ENCODE assay signal across 14 cellular contexts in genomic region chr11:122663056-122663740, GRCh38. TPM values are rescaled to one million over a fixed set of nuclear protein-coding genes. Genes with fewer than 3 reads are reported as not detected.
DNase-seq lines count a peak whose midpoint lies in the region; ATAC-seq and TF ChIP-seq lines count a peak whose summit lies in the region.
"Had no signal": no experiment of that assay in that cellular context is flagged by ENCODE, and none has a peak within 500 bp of the region (broad histone marks: within the 10 kb centered on the region; RNA-seq: fewer than 3 reads in every experiment).

No MANE protein-coding gene starts in this region.

- H3K4me1 ChIP-seq in BLaER1, result peaks cover 100% of the 10 kb centered on the region
- H3K4me1 ChIP-seq in CD8-positive, alpha-beta memory T cell (ENCODE audit: insufficient read depth, low read length), result peaks cover 55% of the 10 kb centered on the region

- peaks cover 6% of the 10 kb centered on the region; the same call in 1 of the 2 replicates for H3K9me3 ChIP-seq in BLaER1
- no peaks in the 10 kb centered on the region for H3K9me3 ChIP-seq in CD8-positive, alpha-beta memory T cell (ENCODE audit: low read length)
- H3K9me3 ChIP-seq: A549, SJSA1 had no signal

- H3K4me1 Mint-ChIP-seq in CD8-positive, alpha-beta memory T cell, result peaks cover 61 to 86% (median 72%) of the 10 kb centered on the region in 3 donors
- H3K4me1 Mint-ChIP-seq in dendritic cell treated with granulocyte-macrophage colony-stimulating factor and Interleukin-4, amounts not matched to agents 40 ng/mL and 50 ng/mL, for 4 days (ENCODE audit: low read depth), result peaks cover 73% of the 10 kb centered on the region
- H3K4me1 Mint-ChIP-seq in osteocyte (ENCODE audit: unreplicated experiment), result peaks cover 87% of the 10 kb centered on the region
- peaks cover 10% of the 10 kb centered on the region for H3K4me1 Mint-ChIP-seq in type B pancreatic cell (ENCODE audit: unreplicated experiment)

- CTCF ChIA-PET in CD8-positive, alpha-beta memory T cell (lab: Charles Lee), result interaction anchor here (1.0 to 5.0 kb wide), 7 partner anchors 8 to 118 kb away, joined by 3 to 23 read pairs (median 4); partner anchors contain the start of gene UBASH3B

- TF ChIP-seq CTCF in osteocyte (IDR thresholded peaks at IDR 0.05) (no peak), type B pancreatic cell (conservative IDR thresholded peaks at IDR 0.05) (no peak)

- peaks cover 88% of the 10 kb centered on the region for H3K36me3 ChIP-seq in BLaER1
- H3K36me3 ChIP-seq in CD8-positive, alpha-beta memory T cell (ENCODE audit: insufficient read depth, low read length), result no peaks in the 10 kb centered on the region
- H3K36me3 ChIP-seq: SJSA1 had no signal

- no peak overlapping the region for H3K4me3 Mint-ChIP-seq in CD8-positive, alpha-beta memory T cell
- H3K4me3 Mint-ChIP-seq in dendritic cell treated with granulocyte-macrophage colony-stimulating factor and Interleukin-4, amounts not matched to agents 40 ng/mL and 50 ng/mL, for 4 days, result no peak overlapping the region
- H3K4me3 Mint-ChIP-seq in osteocyte (ENCODE audit: unreplicated experiment) (no peak overlapping the region), type B pancreatic cell (no peak overlapping the region)

- H3K27ac ChIP-seq in BLaER1, result peak overlapping the region; percentile 96
- H3K27ac ChIP-seq in CD8-positive, alpha-beta memory T cell (ENCODE audit: low read depth, low read length), result no peak overlapping the region
- H3K27ac ChIP-seq: RWPE1, SJSA1 had no signal

- no peak for DNase-seq in CD8-positive, alpha-beta memory T cell
- DNase-seq in osteocyte (ENCODE audit: extremely low spot score, unreplicated experiment) (no peak), type B pancreatic cell (ENCODE audit: extremely low spot score, unreplicated experiment) (no peak), medulla oblongata (ENCODE audit: extremely low spot score) (no peak)
- DNase-seq: DMS 273 treated with DMSO at 0.1 percent for 48 hours, HFFc6, KG1, OCI-M1 had no signal

- no peaks in the 10 kb centered on the region for H3K27me3 ChIP-seq in BLaER1
- H3K27me3 ChIP-seq in CD8-positive, alpha-beta memory T cell (ENCODE audit: insufficient read depth, low read length, poor library complexity, severe bottlenecking), result no peaks in the 10 kb centered on the region
- H3K27me3 ChIP-seq: SJSA1 had no signal

- H3K36me3 Mint-ChIP-seq in CD8-positive, alpha-beta memory T cell, result peaks cover 0 to 8% (median 2%) of the 10 kb centered on the region in 3 donors
- H3K36me3 Mint-ChIP-seq in dendritic cell treated with granulocyte-macrophage colony-stimulating factor and Interleukin-4, amounts not matched to agents 40 ng/mL and 50 ng/mL, for 4 days (ENCODE audit: low read depth), result peaks cover 7% of the 10 kb centered on the region
- H3K36me3 Mint-ChIP-seq in osteocyte (ENCODE audit: unreplicated experiment) (no peaks in the 10 kb centered on the region), type B pancreatic cell (peaks cover 4% of the 10 kb centered on the region)

- no peaks in the 10 kb centered on the region for H3K9me3 Mint-ChIP-seq in CD8-positive, alpha-beta memory T cell
- no peaks in the 10 kb centered on the region for H3K9me3 Mint-ChIP-seq in dendritic cell treated with granulocyte-macrophage colony-stimulating factor and Interleukin-4, amounts not matched to agents 40 ng/mL and 50 ng/mL, for 4 days
- H3K9me3 Mint-ChIP-seq in osteocyte (ENCODE audit: unreplicated experiment), result no peaks in the 10 kb centered on the region
- H3K9me3 Mint-ChIP-seq in type B pancreatic cell, result no peaks in the 10 kb centered on the region

- H3K27me3 Mint-ChIP-seq in CD8-positive, alpha-beta memory T cell, result peaks cover 0 to 1% of the 10 kb centered on the region in 2 donors
- H3K27me3 Mint-ChIP-seq in dendritic cell treated with granulocyte-macrophage colony-stimulating factor and Interleukin-4, amounts not matched to agents 40 ng/mL and 50 ng/mL, for 4 days, result no peaks in the 10 kb centered on the region
- H3K27me3 Mint-ChIP-seq in osteocyte (ENCODE audit: unreplicated experiment) (no peaks in the 10 kb centered on the region), type B pancreatic cell (peaks cover 17% of the 10 kb centered on the region)

- POLR2A ChIA-PET in CD8-positive, alpha-beta memory T cell (lab: Charles Lee), result no interaction called here

- peak overlapping the region; percentile 80 for H3K9ac ChIP-seq in BLaER1

- H3K4me3 ChIP-seq in BLaER1, result peak overlapping the region; percentile 99
- H3K4me3 ChIP-seq in CD8-positive, alpha-beta memory T cell (ENCODE audit: low read length), result no peak overlapping the region
- H3K4me3 ChIP-seq: A549, SJSA1 had no signal

- peak overlapping the region; percentile 98 for H3K4me2 ChIP-seq in BLaER1

- ATAC-seq in HG03457 (IDR thresholded peaks at IDR 0.05; ENCODE audit: unreplicated experiment), result no peak

- H3K27ac Mint-ChIP-seq in CD8-positive, alpha-beta memory T cell, result peak overlapping the region; percentile 36 to 85 (median 63)
- peak overlapping the region; percentile 22 for H3K27ac Mint-ChIP-seq in dendritic cell treated with granulocyte-macrophage colony-stimulating factor and Interleukin-4, amounts not matched to agents 40 ng/mL and 50 ng/mL, for 4 days
- H3K27ac Mint-ChIP-seq in osteocyte (ENCODE audit: unreplicated experiment) (peak overlapping the region; percentile 71), type B pancreatic cell (no peak overlapping the region)

- peaks cover 63% of the 10 kb centered on the region for H4K20me1 ChIP-seq in BLaER1

- intact Hi-C loops in dendritic cell treated with granulocyte-macrophage colony-stimulating factor and Interleukin-4, amounts not matched to agents 40 ng/mL and 50 ng/mL, for 4 days (cut with micrococcal nuclease), result no loop called here

RNA-seq across cellular contexts. Expression of gene UBASH3B, which starts 7.7 kb away (rescaled TPM):
- total RNA-seq in CD8-positive, alpha-beta memory T cell, result 10 to 100 TPM; 34.6 to 36.4 TPM
- polyA plus RNA-seq in CD8-positive, alpha-beta memory T cell, result 12.0 TPM
- total RNA-seq in osteocyte (40.9 and 43.5 TPM in 2 replicates), type B pancreatic cell (ENCODE audit: low replicate concordance) (8.6 and 8.9 TPM in 2 replicates)
